ENCODE assay signal across 26 cellular contexts in the genomic region with DNA sequence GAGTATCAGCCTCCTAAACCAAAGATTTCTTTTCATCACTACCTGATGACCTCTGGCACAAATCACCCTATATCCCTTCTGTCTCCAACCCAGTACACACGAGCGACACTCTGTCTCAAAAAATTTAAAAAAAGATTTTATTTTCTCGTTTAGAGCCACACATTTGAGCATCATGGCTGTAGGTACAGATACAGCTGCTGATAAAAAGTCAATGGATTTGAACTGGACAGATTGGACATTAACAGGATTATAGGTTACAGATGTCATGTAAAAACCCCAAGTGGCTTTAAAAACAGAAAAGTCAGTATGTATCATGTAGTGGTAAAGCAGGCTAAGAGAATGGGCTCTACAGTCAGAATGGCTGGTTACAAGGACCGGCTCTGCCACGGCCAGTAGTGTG.
"Had no signal": no experiment of that assay in that cellular context is flagged by ENCODE, and none has a peak within 500 bp of the region (broad histone marks: within the 10 kb centered on the region; RNA-seq: fewer than 3 reads in every experiment).

No MANE protein-coding gene starts in this region.

- H3K79me2 ChIP-seq: hepatocyte had no signal

- ATAC-seq: foreskin keratinocyte; gastroesophageal sphincter; heart left ventricle; left lobe of liver; naive thymus-derived CD4-positive, alpha-beta T cell; sciatic nerve; stimulated activated effector memory CD8-positive, alpha-beta T cell treated with anti-CD3 and anti-CD28 coated beads, Interleukin-12 subunit alpha, Interleukin-12 subunit beta, amount 100 ng/mL, for 72 hours; upper lobe of right lung had no signal

- H3K9me3 ChIP-seq: esophagus muscularis mucosa, gastroesophageal sphincter, heart left ventricle, prostate gland, right atrium auricular region, testis, tibial artery, upper lobe of right lung, uterus had no signal

- H3K27ac ChIP-seq: esophagus muscularis mucosa, foreskin keratinocyte, gastroesophageal sphincter, heart left ventricle, hepatocyte, prostate gland, right atrium auricular region, testis, tibial artery, upper lobe of right lung, uterus had no signal

- H2AFZ ChIP-seq: hepatocyte had no signal

- H3K4me2 ChIP-seq: hepatocyte, smooth muscle cell had no signal

- H3K4me1 ChIP-seq: foreskin keratinocyte, prostate gland, right atrium auricular region, testis, tibial artery, upper lobe of right lung, uterus had no signal

- H3K27me3 ChIP-seq: esophagus muscularis mucosa, foreskin keratinocyte, gastroesophageal sphincter, heart left ventricle, hepatocyte, right atrium auricular region, testis, tibial artery, upper lobe of right lung, uterus had no signal

- H3K4me3 ChIP-seq: esophagus muscularis mucosa, gastroesophageal sphincter, heart left ventricle, hepatocyte, lung, prostate gland, right atrium auricular region, smooth muscle cell, testis, tibial artery, upper lobe of right lung, uterus had no signal

- H3K36me3 ChIP-seq: esophagus muscularis mucosa, gastroesophageal sphincter, heart left ventricle, prostate gland, right atrium auricular region, tibial artery, upper lobe of right lung, uterus had no signal

- DNase-seq: effector memory CD4-positive, alpha-beta T cell; foreskin keratinocyte; heart left ventricle; kidney; midbrain; naive thymus-derived CD4-positive, alpha-beta T cell; nephron progenitor cell; nucleus accumbens; stimulated activated CD4-positive, alpha-beta T cell treated with anti-CD3 and anti-CD28 coated beads, Interleukin-2, amount 100 ng/mL, for 24 hours; stimulated activated CD4-positive, alpha-beta T cell treated with anti-CD3 and anti-CD28 coated beads, Interleukin-4, amount 100 ng/mL, for 24 hours; stimulated activated naive CD4-positive, alpha-beta T cell treated with Interleukin-2 at 50 U/mL for 16 hours; substantia nigra; testis; tibial artery; upper lobe of right lung; uterus had no signal
